ENCODE assay signal across 2 cellular contexts in genomic region chr10:32038777-32039176, GRCh38.
TF ChIP-seq lines count a peak whose summit lies in the region.

No MANE protein-coding gene starts in this region.

TF ChIP-seq in A549, 52 proteins besides CTCF, POLR2A, EP300 and RAD21:
- TF ChIP-seq, protein P1, sequence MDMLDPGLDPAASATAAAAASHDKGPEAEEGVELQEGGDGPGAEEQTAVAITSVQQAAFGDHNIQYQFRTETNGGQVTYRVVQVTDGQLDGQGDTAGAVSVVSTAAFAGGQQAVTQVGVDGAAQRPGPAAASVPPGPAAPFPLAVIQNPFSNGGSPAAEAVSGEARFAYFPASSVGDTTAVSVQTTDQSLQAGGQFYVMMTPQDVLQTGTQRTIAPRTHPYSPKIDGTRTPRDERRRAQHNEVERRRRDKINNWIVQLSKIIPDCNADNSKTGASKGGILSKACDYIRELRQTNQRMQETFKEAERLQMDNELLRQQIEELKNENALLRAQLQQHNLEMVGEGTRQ (IDR thresholded peaks at IDR 0.05): no peak
- no peak for TF ChIP-seq HDAC2 (IDR thresholded peaks at IDR 0.05)
TF ChIP-seq in A549: peak in this region for 0.

TF ChIP-seq in IMR-90, 13 proteins besides CTCF, POLR2A, EP300 and RAD21:
- TF ChIP-seq, protein P2, sequence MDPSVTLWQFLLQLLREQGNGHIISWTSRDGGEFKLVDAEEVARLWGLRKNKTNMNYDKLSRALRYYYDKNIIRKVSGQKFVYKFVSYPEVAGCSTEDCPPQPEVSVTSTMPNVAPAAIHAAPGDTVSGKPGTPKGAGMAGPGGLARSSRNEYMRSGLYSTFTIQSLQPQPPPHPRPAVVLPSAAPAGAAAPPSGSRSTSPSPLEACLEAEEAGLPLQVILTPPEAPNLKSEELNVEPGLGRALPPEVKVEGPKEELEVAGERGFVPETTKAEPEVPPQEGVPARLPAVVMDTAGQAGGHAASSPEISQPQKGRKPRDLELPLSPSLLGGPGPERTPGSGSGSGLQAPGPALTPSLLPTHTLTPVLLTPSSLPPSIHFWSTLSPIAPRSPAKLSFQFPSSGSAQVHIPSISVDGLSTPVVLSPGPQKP (IDR thresholded peaks at IDR 0.05; ENCODE audit: borderline replicate concordance, low read depth, low read length): no peak
- TF ChIP-seq RFX5 (IDR thresholded peaks at IDR 0.05; ENCODE audit: low read depth, low read length) (no peak), SMC3 (IDR thresholded peaks at IDR 0.05; ENCODE audit: low read depth, low read length) (no peak), MAZ (IDR thresholded peaks at IDR 0.05; ENCODE audit: borderline replicate concordance, low read depth, low read length) (no peak), MAFK (IDR thresholded peaks at IDR 0.05; ENCODE audit: low read depth, low read length) (no peak), CEBPB (IDR thresholded peaks at IDR 0.05; ENCODE audit: low read depth, low read length) (no peak), BHLHE40 (IDR thresholded peaks at IDR 0.05; ENCODE audit: low read depth, low read length) (no peak), FOS (IDR thresholded peaks at IDR 0.05; ENCODE audit: low read depth, low read length) (no peak)
- TF ChIP-seq, protein P1 (IDR thresholded peaks at IDR 0.05; ENCODE audit: low read depth, low read length): no peak
